Comparison of ENCODE assay signal across 27 cellular contexts in the genomic region with DNA sequence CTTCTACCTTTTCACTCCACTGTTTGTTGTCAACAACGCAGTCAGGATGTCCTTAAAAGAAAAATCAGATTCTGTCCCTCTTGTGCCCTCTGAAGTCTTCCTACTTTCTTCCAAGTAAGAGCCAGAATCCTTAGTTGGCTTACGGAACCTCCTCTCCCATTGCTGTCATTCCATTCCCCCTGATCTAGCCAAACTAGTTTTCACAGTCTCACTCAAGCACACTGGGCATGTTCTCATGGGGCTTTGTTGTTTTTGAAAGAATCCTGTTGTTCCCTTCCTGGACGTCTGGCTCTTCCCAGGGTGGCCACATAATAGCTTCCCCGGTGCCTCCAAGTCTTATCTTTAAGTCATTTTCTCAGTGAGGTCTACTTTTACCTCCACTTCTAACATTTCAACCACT.
"Had no signal": no experiment of that assay in that cellular context is flagged by ENCODE, and none has a peak within 500 bp of the region (broad histone marks: within the 10 kb centered on the region; RNA-seq: fewer than 3 reads in every experiment).

No MANE protein-coding gene starts in this region.

- H3K27ac Mint-ChIP-seq: activated CD4-positive, alpha-beta T cell treated with anti-CD3 and anti-CD28 coated beads for 36 hours; activated CD8-positive, alpha-beta memory T cell treated with anti-CD3 and anti-CD28 coated beads, Interleukin-2, amount 10 ng/mL, durations not matched to agents 7 days and 5 days; activated CD8-positive, alpha-beta T cell treated with anti-CD3 and anti-CD28 coated beads, Interleukin-2, amount 10 ng/mL, durations not matched to agents 7 days and 5 days; activated naive CD4-positive, alpha-beta T cell treated with anti-CD3 and anti-CD28 coated beads, Interleukin-2, amount 50 U/mL, for 24 hours; activated naive CD8-positive, alpha-beta T cell treated with anti-CD3 and anti-CD28 coated beads, Interleukin-2, amount 50 U/mL, for 24 hours; activated T-helper 2 cell treated with anti-CD3 and anti-CD28 coated beads, Interferon-gamma antibody, Interleukin-2, Interleukin-4, amounts not matched to agents 10 μg/mL and 5 μg/mL and 100 μg/mL, durations not matched to agents 14 hours and 24 hours and 36 hours; T-helper 2 cell treated with Interferon-gamma antibody and Interleukin-4, amounts not matched to agents 5 μg/mL and 100 μg/mL, for 36 hours had no signal

- H3K36me3 ChIP-seq: esophagus muscularis mucosa, heart right ventricle, left ventricle myocardium inferior, spleen, suprapubic skin, tibial nerve had no signal

- H3K4me3 ChIP-seq: esophagus muscularis mucosa, heart right ventricle, left ventricle myocardium inferior, lung, spleen, suprapubic skin, tibial nerve had no signal

- H3K4me3 Mint-ChIP-seq: activated CD4-positive, alpha-beta T cell treated with anti-CD3 and anti-CD28 coated beads for 36 hours; activated CD8-positive, alpha-beta memory T cell treated with anti-CD3 and anti-CD28 coated beads, Interleukin-2, amount 10 ng/mL, durations not matched to agents 7 days and 5 days; activated CD8-positive, alpha-beta T cell treated with anti-CD3 and anti-CD28 coated beads, Interleukin-2, amount 10 ng/mL, durations not matched to agents 7 days and 5 days; activated naive CD4-positive, alpha-beta T cell treated with anti-CD3 and anti-CD28 coated beads, Interleukin-2, amount 50 U/mL, for 24 hours; activated naive CD8-positive, alpha-beta T cell treated with anti-CD3 and anti-CD28 coated beads, Interleukin-2, amount 50 U/mL, for 24 hours; naive B cell; neural crest cell; T-helper 2 cell treated with Interferon-gamma antibody and Interleukin-4, amounts not matched to agents 5 μg/mL and 100 μg/mL, for 36 hours had no signal

- H3K27me3 ChIP-seq: esophagus muscularis mucosa, foreskin keratinocyte, heart right ventricle, spleen, suprapubic skin, tibial nerve had no signal

- H3K9me3 Mint-ChIP-seq: activated naive CD4-positive, alpha-beta T cell treated with anti-CD3 and anti-CD28 coated beads, Interleukin-2, amount 50 U/mL, for 24 hours had no signal

- H3K4me1 ChIP-seq: esophagus muscularis mucosa, foreskin keratinocyte, left ventricle myocardium inferior, spleen, suprapubic skin, tibial nerve had no signal

- H3K36me3 Mint-ChIP-seq: activated CD8-positive, alpha-beta memory T cell treated with anti-CD3 and anti-CD28 coated beads, Interleukin-2, amount 10 ng/mL, durations not matched to agents 7 days and 5 days; activated naive CD4-positive, alpha-beta T cell treated with anti-CD3 and anti-CD28 coated beads, Interleukin-2, amount 50 U/mL, for 24 hours; naive B cell had no signal

- H3K27me3 Mint-ChIP-seq: activated CD4-positive, alpha-beta T cell treated with anti-CD3 and anti-CD28 coated beads for 36 hours; activated CD8-positive, alpha-beta memory T cell treated with anti-CD3 and anti-CD28 coated beads, Interleukin-2, amount 10 ng/mL, durations not matched to agents 7 days and 5 days; activated naive CD8-positive, alpha-beta T cell treated with anti-CD3 and anti-CD28 coated beads, Interleukin-2, amount 50 U/mL, for 24 hours; naive B cell had no signal

- FAIRE-seq: endothelial cell of umbilical vein, islet of Langerhans, urothelium cell line had no signal

- H3K4me1 Mint-ChIP-seq: activated CD4-positive, alpha-beta T cell treated with anti-CD3 and anti-CD28 coated beads for 36 hours; activated CD8-positive, alpha-beta memory T cell treated with anti-CD3 and anti-CD28 coated beads, Interleukin-2, amount 10 ng/mL, durations not matched to agents 7 days and 5 days; activated naive CD4-positive, alpha-beta T cell treated with anti-CD3 and anti-CD28 coated beads, Interleukin-2, amount 50 U/mL, for 24 hours; activated naive CD8-positive, alpha-beta T cell treated with anti-CD3 and anti-CD28 coated beads, Interleukin-2, amount 50 U/mL, for 24 hours; naive B cell had no signal

- ATAC-seq: activated CD4-positive, alpha-beta T cell treated with anti-CD3 and anti-CD28 coated beads for 36 hours; activated CD8-positive, alpha-beta memory T cell treated with anti-CD3 and anti-CD28 coated beads, Interleukin-2, amount 10 ng/mL, durations not matched to agents 7 days and 5 days; activated CD8-positive, alpha-beta T cell treated with anti-CD3 and anti-CD28 coated beads, Interleukin-2, amount 10 ng/mL, durations not matched to agents 7 days and 5 days; activated naive CD8-positive, alpha-beta T cell treated with anti-CD3 and anti-CD28 coated beads, Interleukin-2, amount 50 U/mL, for 24 hours; foreskin keratinocyte; heart right ventricle; right cardiac atrium had no signal

- H3K27ac ChIP-seq: esophagus muscularis mucosa, foreskin keratinocyte, heart right ventricle, left ventricle myocardium inferior, spleen, suprapubic skin, tibial nerve had no signal

- DNase-seq: activated CD4-positive, alpha-beta T cell treated with anti-CD3 and anti-CD28 coated beads for 36 hours; activated CD4-positive, CD25-positive, alpha-beta regulatory T cell; activated CD8-positive, alpha-beta memory T cell treated with anti-CD3 and anti-CD28 coated beads, Interleukin-2, amount 10 ng/mL, durations not matched to agents 7 days and 5 days; activated CD8-positive, alpha-beta T cell treated with anti-CD3 and anti-CD28 coated beads, Interleukin-2, amount 10 ng/mL, durations not matched to agents 7 days and 5 days; activated naive CD8-positive, alpha-beta T cell treated with anti-CD3 and anti-CD28 coated beads, Interleukin-2, amount 50 U/mL, for 24 hours; activated T-cell treated with anti-CD3 and anti-CD28 coated beads, Interleukin-2, amount 50 U/mL, for 48 hours; amygdala; central memory CD4-positive, alpha-beta T cell; foreskin keratinocyte; heart right ventricle; left ventricle myocardium inferior; naive B cell; right cardiac atrium; spleen; stimulated activated naive CD4-positive, alpha-beta T cell; T-helper 1 cell had no signal
